In genomic region chr6:33906413-33906812, GRCh38 we compare ENCODE assay signal across 17 cellular contexts.
A peak's percentile ranks its signal among the peaks of the same experiment; 100 is the strongest.
DNase-seq lines count a peak whose midpoint lies in the region; ATAC-seq and TF ChIP-seq lines count a peak whose summit lies in the region.
"Had no signal": no experiment of that assay in that cellular context is flagged by ENCODE, and none has a peak within 500 bp of the region (broad histone marks: within the 10 kb centered on the region; RNA-seq: fewer than 3 reads in every experiment).

No MANE protein-coding gene starts in this region.

- no peaks in the 10 kb centered on the region for H3K27me3 Mint-ChIP-seq in activated CD8-positive, alpha-beta memory T cell treated with anti-CD3 and anti-CD28 coated beads, Interleukin-2, amount 10 ng/mL, durations not matched to agents 7 days and 5 days

- H3K4me1 Mint-ChIP-seq in activated CD8-positive, alpha-beta memory T cell treated with anti-CD3 and anti-CD28 coated beads, Interleukin-2, amount 10 ng/mL, durations not matched to agents 7 days and 5 days = peaks cover 72% of the 10 kb centered on the region

- H3K27ac Mint-ChIP-seq in activated CD8-positive, alpha-beta memory T cell treated with anti-CD3 and anti-CD28 coated beads, Interleukin-2, amount 10 ng/mL, durations not matched to agents 7 days and 5 days = peak overlapping the region; percentile 95
- H3K27ac Mint-ChIP-seq: endodermal cell had no signal

- H3K79me2 ChIP-seq in osteoblast (ENCODE audit: insufficient read depth, low read length) = no peaks in the 10 kb centered on the region

- CTCF ChIA-PET in activated CD8-positive, alpha-beta memory T cell treated with anti-CD3 and anti-CD28 coated beads, Interleukin-2, amount 10 ng/mL, durations not matched to agents 7 days and 5 days (lab: Charles Lee) = interaction anchor here (4.4 kb wide), 1 partner anchor 46 kb away, joined by 32 read pairs; no protein-coding TSS in a partner anchor

- no peaks in the 10 kb centered on the region for H3K4me1 ChIP-seq in osteoblast (ENCODE audit: insufficient read depth, low read length)
- H3K4me1 ChIP-seq: left ventricle myocardium inferior had no signal

- H3K27me3 ChIP-seq in WERI-Rb-1 (ENCODE audit: insufficient read depth, low read depth, severe bottlenecking) = no peaks in the 10 kb centered on the region
- peaks cover 28% of the 10 kb centered on the region for H3K27me3 ChIP-seq in osteoblast (ENCODE audit: insufficient read depth, low read length)
- H3K27me3 ChIP-seq: Peyer's patch had no signal

- H3K4me2 ChIP-seq in osteoblast (ENCODE audit: insufficient read depth, low read length) = no peak overlapping the region

- H4K20me1 ChIP-seq in osteoblast (ENCODE audit: insufficient read depth, low read length) = no peaks in the 10 kb centered on the region

- TF ChIP-seq CTCF in WERI-Rb-1 (IDR thresholded peaks at IDR 0.05; ENCODE audit: low read depth, low read length) (no peak), osteoblast (IDR thresholded peaks at IDR 0.05; ENCODE audit: extremely low read depth, low read depth, low read length) (no peak)

- no peak overlapping the region for H3K4me3 ChIP-seq in WERI-Rb-1 (ENCODE audit: low read depth, low read length)
- no peak overlapping the region for H3K4me3 ChIP-seq in osteoblast (ENCODE audit: insufficient read depth, low read length)
- H3K4me3 ChIP-seq: left ventricle myocardium inferior, Peyer's patch had no signal

- no peak for DNase-seq in activated CD8-positive, alpha-beta memory T cell treated with anti-CD3 and anti-CD28 coated beads, Interleukin-2, amount 10 ng/mL, durations not matched to agents 7 days and 5 days
- DNase-seq in activated CD8-positive, alpha-beta memory T cell treated with anti-CD3 and anti-CD28 coated beads for 24 hours = no peak
- DNase-seq in DMS 273 treated with DMSO at 0.1 percent for 48 hours (lab: John Stamatoyannopoulos, UW) (peak; percentile 19), WERI-Rb-1 (no peak), osteoblast (ENCODE audit: insufficient read length, low spot score, missing footprints) (peak; percentile 21), cerebellar cortex (ENCODE audit: low spot score) (no peak)
- DNase-seq: activated CD4-positive, CD25-positive, alpha-beta regulatory T cell treated with anti-CD3 and anti-CD28 coated beads, Interleukin-2, amount 50 U/mL, for 72 hours; activated naive CD4-positive, alpha-beta T cell treated with anti-CD3 and anti-CD28 coated beads for 36 hours; Calu3; endodermal cell; Karpas-422; left ventricle myocardium inferior; NCI-H1092 treated with DMSO at 0.1 percent for 48 hours; NCI-H82; Peyer's patch; stimulated activated CD4-positive, alpha-beta T cell treated with anti-CD3 and anti-CD28 coated beads, Interleukin-12 subunit alpha, Interleukin-12 subunit beta, amount 100 ng/mL, for 4 hours had no signal

- H3K36me3 ChIP-seq in WERI-Rb-1 (no peaks in the 10 kb centered on the region), osteoblast (ENCODE audit: insufficient read depth, low read length) (no peaks in the 10 kb centered on the region)
- H3K36me3 ChIP-seq: left ventricle myocardium inferior, Peyer's patch had no signal

- ATAC-seq in activated CD8-positive, alpha-beta memory T cell treated with anti-CD3 and anti-CD28 coated beads, Interleukin-2, amount 10 ng/mL, durations not matched to agents 7 days and 5 days = no peak
- ATAC-seq in GM21717 (IDR thresholded peaks at IDR 0.05; ENCODE audit: unreplicated experiment) = no peak

- no peak overlapping the region for H3K4me3 Mint-ChIP-seq in activated CD8-positive, alpha-beta memory T cell treated with anti-CD3 and anti-CD28 coated beads, Interleukin-2, amount 10 ng/mL, durations not matched to agents 7 days and 5 days
- H3K4me3 Mint-ChIP-seq: activated naive CD4-positive, alpha-beta T cell treated with anti-CD3 and anti-CD28 coated beads for 36 hours; endodermal cell had no signal

- no peaks in the 10 kb centered on the region for H3K9me3 ChIP-seq in WERI-Rb-1 (ENCODE audit: severe bottlenecking)
- H3K9me3 ChIP-seq in osteoblast (ENCODE audit: low read depth, low read length) = no peaks in the 10 kb centered on the region
- H3K9me3 ChIP-seq: left ventricle myocardium inferior, Peyer's patch had no signal

- H3K36me3 Mint-ChIP-seq in activated CD8-positive, alpha-beta memory T cell treated with anti-CD3 and anti-CD28 coated beads, Interleukin-2, amount 10 ng/mL, durations not matched to agents 7 days and 5 days = peaks cover 13% of the 10 kb centered on the region

- H3K27ac ChIP-seq in WERI-Rb-1 (0 out of 2 replicates have a peak overlapping the region, but pooled peaks have one; percentile 2), osteoblast (ENCODE audit: low read depth, low read length) (no peak overlapping the region)
- H3K27ac ChIP-seq: left ventricle myocardium inferior had no signal

- H3K9me3 Mint-ChIP-seq in activated CD8-positive, alpha-beta memory T cell treated with anti-CD3 and anti-CD28 coated beads, Interleukin-2, amount 10 ng/mL, durations not matched to agents 7 days and 5 days (ENCODE audit: low read depth) = no peaks in the 10 kb centered on the region
- H3K9me3 Mint-ChIP-seq: activated naive CD4-positive, alpha-beta T cell treated with anti-CD3 and anti-CD28 coated beads for 36 hours; endodermal cell had no signal

- H2AFZ ChIP-seq in osteoblast (ENCODE audit: low read length) = no peak overlapping the region

Comparison
In these comparisons a context has a peak if more than half of its experiments do, and no peak if none do; other contexts are left out.
1. DNase-seq: peak in DMS 273 treated with DMSO at 0.1 percent for 48 hours (single experiment) and osteoblast (single experiment); none in activated CD8-positive, alpha-beta memory T cell treated with anti-CD3 and anti-CD28 coated beads, Interleukin-2, amount 10 ng/mL, durations not matched to agents 7 days and 5 days (single experiment), activated CD8-positive, alpha-beta memory T cell treated with anti-CD3 and anti-CD28 coated beads for 24 hours (single experiment), WERI-Rb-1 (single experiment) and cerebellar cortex (single experiment).